ENCODE assay signal across 1 cellular context in the genomic region with DNA sequence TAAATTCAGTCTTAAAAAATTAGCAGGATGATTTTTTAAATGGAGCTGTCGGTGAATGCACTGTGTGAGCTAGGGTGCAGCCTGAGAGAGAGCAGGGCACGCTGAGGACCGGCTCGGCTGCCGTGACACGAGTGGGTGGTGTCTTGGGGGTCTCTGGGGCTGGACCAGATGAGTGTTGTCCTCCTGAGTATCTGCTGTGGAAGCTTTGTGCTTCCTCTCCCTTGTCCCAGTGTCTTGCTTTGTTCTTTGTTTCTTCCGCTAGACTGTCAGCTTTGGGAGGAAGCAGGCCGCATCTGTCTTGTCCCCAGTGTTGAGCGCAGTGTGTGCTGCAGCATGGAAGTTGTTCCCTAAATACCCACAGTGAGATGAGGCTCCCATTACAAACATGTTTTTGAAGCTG.
TF ChIP-seq lines count a peak whose summit lies in the region.

No MANE protein-coding gene starts in this region.

TF ChIP-seq in K562, 482 proteins besides CTCF, POLR2A, EP300 and RAD21:
- TF ChIP-seq, protein P1, sequence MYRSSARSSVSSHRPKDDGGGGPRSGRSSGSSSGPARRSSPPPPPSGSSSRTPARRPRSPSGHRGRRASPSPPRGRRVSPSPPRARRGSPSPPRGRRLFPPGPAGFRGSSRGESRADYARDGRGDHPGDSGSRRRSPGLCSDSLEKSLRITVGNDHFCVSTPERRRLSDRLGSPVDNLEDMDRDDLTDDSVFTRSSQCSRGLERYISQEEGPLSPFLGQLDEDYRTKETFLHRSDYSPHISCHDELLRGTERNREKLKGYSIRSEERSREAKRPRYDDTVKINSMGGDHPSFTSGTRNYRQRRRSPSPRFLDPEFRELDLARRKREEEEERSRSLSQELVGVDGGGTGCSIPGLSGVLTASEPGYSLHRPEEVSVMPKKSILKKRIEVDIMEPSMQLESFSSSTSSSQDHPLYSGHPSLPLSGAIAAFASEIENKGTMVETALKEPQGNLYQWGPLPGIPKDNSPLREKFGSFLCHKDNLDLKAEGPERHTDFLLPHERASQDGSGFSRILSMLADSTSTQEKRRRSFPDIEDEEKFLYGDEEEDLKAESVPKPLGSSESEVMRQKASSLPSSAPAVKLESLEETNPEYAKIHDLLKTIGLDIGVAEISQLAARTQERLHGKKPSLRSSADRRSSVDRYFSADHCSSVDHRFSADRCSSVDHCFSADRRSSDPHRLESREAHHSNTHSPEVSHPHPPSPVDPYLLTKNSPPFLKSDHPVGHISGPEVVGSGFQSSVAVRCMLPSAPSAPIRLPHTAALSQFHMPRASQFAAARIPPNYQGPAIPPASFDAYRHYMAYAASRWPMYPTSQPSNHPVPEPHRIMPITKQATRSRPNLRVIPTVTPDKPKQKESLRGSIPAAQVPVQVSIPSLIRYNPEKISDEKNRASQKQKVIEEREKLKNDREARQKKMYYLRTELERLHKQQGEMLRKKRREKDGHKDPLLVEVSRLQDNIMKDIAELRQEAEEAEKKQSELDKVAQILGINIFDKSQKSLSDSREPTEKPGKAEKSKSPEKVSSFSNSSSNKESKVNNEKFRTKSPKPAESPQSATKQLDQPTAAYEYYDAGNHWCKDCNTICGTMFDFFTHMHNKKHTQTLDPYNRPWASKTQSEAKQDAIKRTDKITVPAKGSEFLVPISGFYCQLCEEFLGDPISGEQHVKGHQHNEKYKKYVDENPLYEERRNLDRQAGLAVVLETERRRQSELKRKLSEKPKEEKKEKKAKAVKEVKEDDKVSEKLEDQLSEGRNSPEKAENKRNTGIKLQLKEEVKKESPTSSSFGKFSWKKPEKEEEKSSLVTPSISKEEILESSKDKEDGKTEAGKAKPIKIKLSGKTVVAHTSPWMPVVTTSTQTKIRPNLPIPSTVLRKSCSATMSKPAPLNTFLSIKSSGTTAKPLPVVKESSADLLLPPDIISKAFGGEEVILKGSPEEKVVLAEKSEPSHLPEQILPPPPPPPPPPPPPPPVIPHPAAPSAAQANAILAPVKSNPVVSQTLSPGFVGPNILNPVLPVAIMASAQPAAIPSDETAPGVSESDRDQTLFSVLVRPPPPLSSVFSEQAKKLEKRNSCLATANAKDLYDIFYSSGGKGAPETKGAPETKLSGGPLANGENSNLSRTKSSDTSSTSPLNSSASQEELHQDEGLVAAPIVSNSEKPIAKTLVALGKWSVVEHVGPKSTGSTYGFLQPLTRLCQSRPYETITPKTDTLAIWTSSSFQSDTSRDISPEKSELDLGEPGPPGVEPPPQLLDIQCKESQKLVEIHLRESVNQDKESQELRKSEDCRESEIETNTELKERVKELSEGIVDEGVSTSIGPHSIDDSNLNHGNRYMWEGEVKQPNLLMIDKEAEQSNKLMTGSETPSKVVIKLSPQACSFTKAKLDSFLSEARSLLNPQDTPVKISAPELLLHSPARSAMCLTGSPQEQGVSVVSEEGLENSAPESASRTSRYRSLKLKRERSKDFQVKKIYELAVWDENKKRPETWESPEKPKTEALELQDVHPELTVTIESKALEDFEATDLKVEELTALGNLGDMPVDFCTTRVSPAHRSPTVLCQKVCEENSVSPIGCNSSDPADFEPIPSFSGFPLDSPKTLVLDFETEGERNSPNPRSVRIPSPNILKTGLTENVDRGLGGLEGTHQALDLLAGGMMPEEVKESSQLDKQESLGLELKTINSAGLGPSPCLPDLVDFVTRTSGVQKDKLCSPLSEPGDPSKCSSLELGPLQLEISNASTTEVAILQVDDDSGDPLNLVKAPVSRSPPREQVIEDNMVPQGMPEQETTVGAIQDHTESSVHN (IDR thresholded peaks at IDR 0.05; ENCODE audit: borderline replicate concordance in 1 of 2, low read depth in 1 of 2) = no peak
- peak; percentile 21 for TF ChIP-seq CBX8 (IDR thresholded peaks at IDR 0.05; ENCODE audit: borderline replicate concordance, extremely low read depth, low read depth, low read length, poor library complexity, severe bottlenecking)
